ENCODE assay signal across 22 cellular contexts in the genomic region with DNA sequence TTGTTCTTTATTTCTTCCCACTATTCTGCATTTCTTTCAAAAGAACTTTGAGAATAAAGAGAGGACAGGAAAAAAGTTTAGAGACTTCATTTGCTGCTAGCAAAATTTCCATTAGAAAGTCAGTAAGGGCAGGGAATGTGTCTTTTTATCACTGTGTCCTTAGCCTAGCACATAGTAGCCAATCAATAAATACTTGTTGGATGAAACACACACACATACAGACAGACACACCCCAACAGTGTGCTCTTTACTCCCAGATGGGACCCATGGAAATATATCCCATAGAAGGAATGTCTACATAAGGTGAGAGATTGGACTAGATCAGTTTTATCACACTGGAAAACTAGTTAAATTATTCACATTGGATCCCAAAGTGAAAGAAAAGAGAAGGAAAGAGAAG.
"Had no signal": no experiment of that assay in that cellular context is flagged by ENCODE, and none has a peak within 500 bp of the region (broad histone marks: within the 10 kb centered on the region; RNA-seq: fewer than 3 reads in every experiment).

No MANE protein-coding gene starts in this region.

- H3K4me1 ChIP-seq: colonic mucosa, esophagus squamous epithelium, gastroesophageal sphincter had no signal

- H3K9me3 ChIP-seq: colonic mucosa, esophagus squamous epithelium, gastroesophageal sphincter, neutrophil, right atrium auricular region, spleen, thoracic aorta, transverse colon had no signal

- H3K9me3 Mint-ChIP-seq: naive thymus-derived CD8-positive, alpha-beta T cell; stimulated activated memory B cell treated with anti-CD40 and anti-IgM and Interleukin-4, amounts not matched to agents 10 μg/mL and 1 μg/mL and 100 μg/mL, for 72 hours; stimulated activated naive CD8-positive, alpha-beta T cell treated with anti-CD3 and anti-CD28 coated beads, Interleukin-15, amount 100 ng/mL, for 72 hours had no signal

- H3K4me3 Mint-ChIP-seq: naive thymus-derived CD8-positive, alpha-beta T cell; stimulated activated memory B cell treated with anti-CD40 and anti-IgM and Interleukin-4, amounts not matched to agents 10 μg/mL and 1 μg/mL and 100 μg/mL, for 72 hours; stimulated activated naive CD8-positive, alpha-beta T cell treated with anti-CD3 and anti-CD28 coated beads, Interleukin-15, amount 100 ng/mL, for 72 hours had no signal

- H3K27me3 ChIP-seq: colonic mucosa, esophagus squamous epithelium, gastroesophageal sphincter, neutrophil, right atrium auricular region, spleen, transverse colon had no signal

- DNase-seq: colonic mucosa; dermis blood vessel endothelial cell; esophagus squamous epithelium; foreskin fibroblast; glutamatergic neuron; islet precursor cell; left ventricle myocardium superior; mesendoderm; naive thymus-derived CD8-positive, alpha-beta T cell; posterior cingulate gyrus; spleen; stimulated activated CD4-positive, alpha-beta T cell treated with anti-CD3 and anti-CD28 coated beads, Interleukin-15, amount 100 ng/mL, for 24 hours; stimulated activated CD4-positive, alpha-beta T cell treated with anti-CD3 and anti-CD28 coated beads, Interleukin-1b, Interleukin-23, amount 100 ng/mL, for 48 hours; stimulated activated CD4-positive, alpha-beta T cell treated with anti-CD3 and anti-CD28 coated beads, Interleukin-4, amount 100 ng/mL, for 24 hours; stimulated activated naive CD8-positive, alpha-beta T cell treated with anti-CD3 and anti-CD28 coated beads, Interleukin-15, amount 100 ng/mL, for 72 hours; transverse colon had no signal

- H3K4me3 ChIP-seq: colonic mucosa, esophagus squamous epithelium, gastroesophageal sphincter, lung, right atrium auricular region, spleen, thoracic aorta, transverse colon had no signal

- H3K27ac Mint-ChIP-seq: naive thymus-derived CD8-positive, alpha-beta T cell; stimulated activated naive CD8-positive, alpha-beta T cell treated with anti-CD3 and anti-CD28 coated beads, Interleukin-15, amount 100 ng/mL, for 72 hours had no signal

- H3K36me3 ChIP-seq: colonic mucosa, esophagus squamous epithelium, gastroesophageal sphincter, neutrophil, right atrium auricular region, spleen, thoracic aorta, transverse colon had no signal

- H3K27ac ChIP-seq: colonic mucosa, esophagus squamous epithelium, gastroesophageal sphincter, right atrium auricular region, spleen, thoracic aorta, transverse colon had no signal

- H3K27me3 Mint-ChIP-seq: naive thymus-derived CD8-positive, alpha-beta T cell; stimulated activated memory B cell treated with anti-CD40 and anti-IgM and Interleukin-4, amounts not matched to agents 10 μg/mL and 1 μg/mL and 100 μg/mL, for 72 hours; stimulated activated naive CD8-positive, alpha-beta T cell treated with anti-CD3 and anti-CD28 coated beads, Interleukin-15, amount 100 ng/mL, for 72 hours had no signal
